ENCODE assay signal across 1 cellular context in genomic region chr14:22587247-22587646, GRCh38.
TF ChIP-seq lines count a peak whose summit lies in the region.

No MANE protein-coding gene starts in this region.

TF ChIP-seq in A549, 52 proteins besides CTCF, POLR2A, EP300 and RAD21 (continued from another document):
- no peak for TF ChIP-seq NPAS2 (CRISPR knock-in tag; IDR thresholded peaks at IDR 0.05; ENCODE audit: borderline replicate concordance)
- TF ChIP-seq GATA3 (IDR thresholded peaks at IDR 0.05; ENCODE audit: borderline replicate concordance): no peak
- TF ChIP-seq FOSL2 (IDR thresholded peaks at IDR 0.05): no peak
- no peak for TF ChIP-seq FOSL2 (CRISPR knock-in tag; IDR thresholded peaks at IDR 0.05)
- TF ChIP-seq HMGXB4 (CRISPR knock-in tag; IDR thresholded peaks at IDR 0.05; ENCODE audit: borderline replicate concordance): no peak
